In genomic region chr10:69092959-69093850, GRCh38 we compare ENCODE assay signal across 8 cellular contexts. TPM values are rescaled to one million over a fixed set of nuclear protein-coding genes. Genes with fewer than 3 reads are reported as not detected.
DNase-seq lines count a peak whose midpoint lies in the region; ATAC-seq and TF ChIP-seq lines count a peak whose summit lies in the region.

No MANE protein-coding gene starts in this region.

- H3K4me1 Mint-ChIP-seq in WTC11 = no peaks in the 10 kb centered on the region

- ATAC-seq in WTC11 (peak; percentile 94), HG03135 (IDR thresholded peaks at IDR 0.05; ENCODE audit: unreplicated experiment) (no peak)

- no peak overlapping the region for H3K4me3 ChIP-seq in cardiac fibroblast (replicated peaks in 1 of 2; ENCODE audit: low read depth in 2 of 2, low read length in 2 of 2)

- no peaks in the 10 kb centered on the region for H3K36me3 Mint-ChIP-seq in WTC11

- H3K27ac Mint-ChIP-seq in WTC11 = no peak overlapping the region

- POLR2A ChIA-PET in HEK293T (lab: Yijun Ruan, JAX) = no interaction called here
- POLR2A ChIA-PET in WTC11 (lab: Charles Lee) = no interaction called here

- no peaks in the 10 kb centered on the region for H3K9me3 Mint-ChIP-seq in WTC11

- no peak overlapping the region for H3K4me3 Mint-ChIP-seq in WTC11

- H3K27me3 Mint-ChIP-seq in WTC11 (ENCODE audit: low read depth) = no peaks in the 10 kb centered on the region

- peak; percentile 54 for DNase-seq in COLO829 (ENCODE audit: low spot score)
- DNase-seq in HEK293T (ENCODE audit: extremely low spot score) = peak; percentile 67
- peak; percentile 11 for DNase-seq in NCI-H2196 treated with DMSO at 0.1 percent for 48 hours (lab: John Stamatoyannopoulos, UW; ENCODE audit: unreplicated experiment)
- peak; percentile 74 for DNase-seq in WTC11 (ENCODE audit: low spot score)
- DNase-seq in cardiac fibroblast (ENCODE audit: low read depth in 2 of 2) = peak; percentile 91 to 92
- peak; percentile 80 for DNase-seq in kidney glomerular epithelial cell (lab: John Stamatoyannopoulos, UW)
- DNase-seq in stimulated activated CD4-positive, alpha-beta T cell treated with anti-CD3 and anti-CD28 coated beads, Interleukin-4, amount 100 ng/mL, for 24 hours = peak; percentile 87

- CTCF ChIA-PET in HEK293T (lab: Yijun Ruan, JAX) (interaction anchor here (0.6 to 0.8 kb wide), 3 partner anchors 20 to 41 kb away, joined by 3 read pairs; no protein-coding TSS in a partner anchor), WTC11 (lab: Charles Lee) (interaction anchor here (0.7 to 2.8 kb wide), 9 partner anchors 32 to 518 kb away, joined by 3 to 14 read pairs (median 4); no protein-coding TSS in a partner anchor)

- TF ChIP-seq CTCF in WTC11 (IDR thresholded peaks at IDR 0.05) (peak; percentile 58), cardiac fibroblast (IDR thresholded peaks at IDR 0.05; ENCODE audit: low read depth, low read length) (peak; percentile 59)

TF ChIP-seq in HEK293T, 16 proteins besides CTCF, POLR2A, EP300 and RAD21:
- no peak for TF ChIP-seq ARNT (IDR thresholded peaks at IDR 0.05)
- TF ChIP-seq BHLHE40 (IDR thresholded peaks at IDR 0.05; ENCODE audit: borderline replicate concordance) = no peak
- TF ChIP-seq ELF4 (IDR thresholded peaks at IDR 0.05) = no peak
- no peak for TF ChIP-seq FOXK2 (IDR thresholded peaks at IDR 0.05)
- peak; percentile 80 for TF ChIP-seq L3MBTL2 (conservative IDR thresholded peaks at IDR 0.05)
- TF ChIP-seq CTBP1 (IDR thresholded peaks at IDR 0.05; ENCODE audit: borderline replicate concordance) = no peak
- no peak for TF ChIP-seq LEF1 (IDR thresholded peaks at IDR 0.05; ENCODE audit: borderline replicate concordance)

TF ChIP-seq in WTC11, 78 proteins besides CTCF, POLR2A, EP300 and RAD21:
- TF ChIP-seq ZBTB43 (CRISPR knock-in tag; IDR thresholded peaks at IDR 0.05) (no peak), ZNF232 (CRISPR knock-in tag; IDR thresholded peaks at IDR 0.05) (no peak)

RNA-seq across cellular contexts. Expression of gene SRGN, which starts 5.3 kb away (rescaled TPM):
- total RNA-seq in WTC11 (2021) = 1.2 to 1.4 TPM (median 1.3 TPM) in 3 replicates

RNA-seq across cellular contexts. Expression of gene VPS26A, which starts 30.8 kb away (rescaled TPM):
- 34.2 to 39.4 TPM (median 37.4 TPM) in 3 replicates for total RNA-seq in WTC11 (2021)

Comparison
In these comparisons a context has a peak if more than half of its experiments do, and no peak if none do; other contexts are left out.
1. DNase-seq: peak in every context shown above with its lines; median percentile 92 in cardiac fibroblast; 87 in stimulated activated CD4-positive, alpha-beta T cell treated with anti-CD3 and anti-CD28 coated beads, Interleukin-4, amount 100 ng/mL, for 24 hours; 80 in kidney glomerular epithelial cell; 74 in WTC11; 67 in HEK293T; 54 in COLO829; 11 in NCI-H2196 treated with DMSO at 0.1 percent for 48 hours.